In genomic region chr1:19222979-19223824, GRCh38 we compare ENCODE assay signal across 18 cellular contexts. TPM values are rescaled to one million over a fixed set of nuclear protein-coding genes. Genes with fewer than 3 reads are reported as not detected.
DNase-seq lines count a peak whose midpoint lies in the region; ATAC-seq, FAIRE-seq and TF ChIP-seq lines count a peak whose summit lies in the region.
"Had no signal": no experiment of that assay in that cellular context is flagged by ENCODE, and none has a peak within 500 bp of the region (broad histone marks: within the 10 kb centered on the region; RNA-seq: fewer than 3 reads in every experiment).

No MANE protein-coding gene starts in this region.

- 93 to 96% methylated on average over 15 of the region's 15 CpGs for whole genome bisulfite sequencing in GM23248 (ENCODE audit: low coverage in 1 of 2, low lambda C conversion rate in 2 of 2, missing lambda C conversion rate in 2 of 2), 2 experiments

- TF ChIP-seq CTCF in bronchial epithelial cell (IDR thresholded peaks at IDR 0.05; ENCODE audit: insufficient read depth, low read length, severe bottlenecking) (no peak), osteoblast (IDR thresholded peaks at IDR 0.05; ENCODE audit: extremely low read depth, low read depth, low read length) (no peak), glutamatergic neuron (IDR thresholded peaks at IDR 0.05; ENCODE audit: partially characterized antibody, unreplicated experiment) (no peak)

- H3K27ac ChIP-seq in GM23248 (no peak overlapping the region), osteoblast (ENCODE audit: low read depth, low read length) (no peak overlapping the region)
- H3K27ac ChIP-seq: esophagus squamous epithelium, lower lobe of right lung, right atrium auricular region, testis had no signal

- no peaks in the 10 kb centered on the region for H3K4me1 ChIP-seq in GM23248 (ENCODE audit: insufficient read depth)
- no peaks in the 10 kb centered on the region for H3K4me1 ChIP-seq in osteoblast (ENCODE audit: insufficient read depth, low read length)
- H3K4me1 ChIP-seq: esophagus squamous epithelium, lower lobe of right lung, right atrium auricular region, testis had no signal

- DNase-seq in GM23248: peak; percentile 45
- peak; percentile 59 for DNase-seq in NCI-H226
- peak; percentile 38 for DNase-seq in bronchial epithelial cell (ENCODE audit: low read depth)
- peak; percentile 57 for DNase-seq in osteoblast (ENCODE audit: insufficient read length, low spot score, missing footprints)
- DNase-seq in glutamatergic neuron: no peak
- DNase-seq in GM19238 (ENCODE audit: insufficient read length, low spot score): no peak
- DNase-seq: caudate nucleus; DMS79; esophagus squamous epithelium; lower lobe of right lung; NCI-H1105; NCI-H69; SIG-M5; stimulated activated CD4-positive, alpha-beta T cell treated with anti-CD3 and anti-CD28 coated beads, Interleukin-15, amount 100 ng/mL, for 24 hours; T-helper 17 cell; testis had no signal

- no peak overlapping the region for H3K9ac ChIP-seq in GM23248

- H3K4me3 ChIP-seq in GM23248 (no peak overlapping the region), bronchial epithelial cell (ENCODE audit: low read depth, low read length) (no peak overlapping the region), osteoblast (ENCODE audit: insufficient read depth, low read length) (no peak overlapping the region)
- H3K4me3 ChIP-seq: esophagus squamous epithelium, lower lobe of right lung, right atrium auricular region, testis had no signal

- no peaks in the 10 kb centered on the region for H3K9me3 Mint-ChIP-seq in glutamatergic neuron (ENCODE audit: unreplicated experiment)

- H3K9me3 ChIP-seq in GM23248 (ENCODE audit: low read depth) (no peaks in the 10 kb centered on the region), osteoblast (ENCODE audit: low read depth, low read length) (no peaks in the 10 kb centered on the region)
- H3K9me3 ChIP-seq: esophagus squamous epithelium, lower lobe of right lung, right atrium auricular region, testis had no signal

- H3K27me3 ChIP-seq in GM23248 (replicated peaks; ENCODE audit: insufficient read depth): no peaks in the 10 kb centered on the region
- H3K27me3 ChIP-seq in bronchial epithelial cell (ENCODE audit: control insufficient read depth, insufficient read depth, low read length): no peaks in the 10 kb centered on the region
- H3K27me3 ChIP-seq in osteoblast (ENCODE audit: insufficient read depth, low read length): no peaks in the 10 kb centered on the region
- H3K27me3 ChIP-seq: esophagus squamous epithelium, right atrium auricular region, testis had no signal

- H4K20me1 ChIP-seq in GM23248 (ENCODE audit: insufficient read depth) (no peaks in the 10 kb centered on the region), osteoblast (ENCODE audit: insufficient read depth, low read length) (peaks cover 7% of the 10 kb centered on the region)

- no peak overlapping the region for H2AFZ ChIP-seq in GM23248
- H2AFZ ChIP-seq in osteoblast (ENCODE audit: low read length): no peak overlapping the region

- H3K79me2 ChIP-seq in GM23248 (ENCODE audit: insufficient read depth): peaks cover 25% of the 10 kb centered on the region
- peaks cover 8% of the 10 kb centered on the region for H3K79me2 ChIP-seq in osteoblast (ENCODE audit: insufficient read depth, low read length)

- peaks cover 7% of the 10 kb centered on the region; the same call in 1 of the 2 replicates for H3F3A ChIP-seq in GM23248 (ENCODE audit: insufficient read depth)

- no peaks in the 10 kb centered on the region for H3K9me2 ChIP-seq in GM23248 (ENCODE audit: insufficient read depth)

- H3K27ac Mint-ChIP-seq in glutamatergic neuron (ENCODE audit: unreplicated experiment): no peak overlapping the region
- H3K27ac Mint-ChIP-seq: T-helper 17 cell had no signal

- H3K4me2 ChIP-seq in GM23248 (ENCODE audit: unreplicated experiment): no peak overlapping the region
- H3K4me2 ChIP-seq in osteoblast (ENCODE audit: insufficient read depth, low read length): no peak overlapping the region

- no peaks in the 10 kb centered on the region for H3K4me1 Mint-ChIP-seq in glutamatergic neuron (ENCODE audit: low read depth, unreplicated experiment)

- FAIRE-seq in bronchial epithelial cell (lab: Jason Lieb, UNC): no peak

- in situ Hi-C loops in GM23248 (cut with MboI): no loop called here

- peaks cover 2% of the 10 kb centered on the region for H3K27me3 Mint-ChIP-seq in glutamatergic neuron (ENCODE audit: unreplicated experiment)
- H3K27me3 Mint-ChIP-seq: T-helper 17 cell had no signal

- H3K36me3 Mint-ChIP-seq in glutamatergic neuron (ENCODE audit: unreplicated experiment): peaks cover 8% of the 10 kb centered on the region

- no peak for ATAC-seq in GM21360 (IDR thresholded peaks at IDR 0.05; ENCODE audit: unreplicated experiment)
- ATAC-seq: T-helper 17 cell had no signal

- no peak overlapping the region for H3K4me3 Mint-ChIP-seq in glutamatergic neuron (ENCODE audit: unreplicated experiment)
- H3K4me3 Mint-ChIP-seq: T-helper 17 cell had no signal

- H3K36me3 ChIP-seq in GM23248 (ENCODE audit: low read depth): peaks cover 50% of the 10 kb centered on the region
- peaks cover 29% of the 10 kb centered on the region for H3K36me3 ChIP-seq in bronchial epithelial cell (ENCODE audit: control insufficient read depth, insufficient read depth, low read length)
- H3K36me3 ChIP-seq in osteoblast (ENCODE audit: insufficient read depth, low read length): peaks cover 77% of the 10 kb centered on the region

RNA-seq across cellular contexts. Expression of gene UBR4, which starts 13.1 kb away (rescaled TPM):
- total RNA-seq in GM23248 (2014; rRNA removed; shearing (Covaris generic)): 63.7 and 69.9 TPM in 2 replicates
- polyA plus RNA-seq in GM23248 (2016; fragmentation: Nextera tagmentation; extraction: Ambion mirVana): 45.4 and 49.4 TPM in 2 replicates
- total RNA-seq in bronchial epithelial cell (66.1 and 97.4 TPM in 2 replicates), osteoblast (134 and 149 TPM in 2 replicates), glutamatergic neuron (ENCODE audit: unreplicated experiment) (176 TPM)

RNA-seq across cellular contexts. Expression of gene EMC1, which starts 28.1 kb away (rescaled TPM):
- total RNA-seq in GM23248 (2014; rRNA removed; shearing (Covaris generic)): 58.7 and 69.4 TPM in 2 replicates
- polyA plus RNA-seq in GM23248 (2016; fragmentation: Nextera tagmentation; extraction: Ambion mirVana): 54.5 and 56.9 TPM in 2 replicates
- 45.8 and 60.8 TPM in 2 replicates for total RNA-seq in bronchial epithelial cell
- total RNA-seq in osteoblast: 60.1 and 64.1 TPM in 2 replicates
- 98.9 TPM for total RNA-seq in glutamatergic neuron (ENCODE audit: unreplicated experiment)

RNA-seq across cellular contexts. Expression of gene MRTO4, which starts 28.4 kb away (rescaled TPM):
- total RNA-seq in GM23248 (2014; rRNA removed; shearing (Covaris generic)): 26.9 and 37.1 TPM in 2 replicates
- 36.6 and 38.4 TPM in 2 replicates for polyA plus RNA-seq in GM23248 (2016; fragmentation: Nextera tagmentation; extraction: Ambion mirVana)
- total RNA-seq in bronchial epithelial cell: 26.0 and 55.5 TPM in 2 replicates
- 17.4 and 18.5 TPM in 2 replicates for total RNA-seq in osteoblast
- total RNA-seq in glutamatergic neuron (ENCODE audit: unreplicated experiment): 29.1 TPM

Comparison
In these comparisons a context has a peak if more than half of its experiments do, and no peak if none do; other contexts are left out.
1. DNase-seq: peak in GM23248 (single experiment), NCI-H226 (single experiment), bronchial epithelial cell (single experiment) and osteoblast (single experiment); none in glutamatergic neuron (single experiment) and GM19238 (single experiment).